1 cellular context compared by ENCODE assay signal in the genomic region with DNA sequence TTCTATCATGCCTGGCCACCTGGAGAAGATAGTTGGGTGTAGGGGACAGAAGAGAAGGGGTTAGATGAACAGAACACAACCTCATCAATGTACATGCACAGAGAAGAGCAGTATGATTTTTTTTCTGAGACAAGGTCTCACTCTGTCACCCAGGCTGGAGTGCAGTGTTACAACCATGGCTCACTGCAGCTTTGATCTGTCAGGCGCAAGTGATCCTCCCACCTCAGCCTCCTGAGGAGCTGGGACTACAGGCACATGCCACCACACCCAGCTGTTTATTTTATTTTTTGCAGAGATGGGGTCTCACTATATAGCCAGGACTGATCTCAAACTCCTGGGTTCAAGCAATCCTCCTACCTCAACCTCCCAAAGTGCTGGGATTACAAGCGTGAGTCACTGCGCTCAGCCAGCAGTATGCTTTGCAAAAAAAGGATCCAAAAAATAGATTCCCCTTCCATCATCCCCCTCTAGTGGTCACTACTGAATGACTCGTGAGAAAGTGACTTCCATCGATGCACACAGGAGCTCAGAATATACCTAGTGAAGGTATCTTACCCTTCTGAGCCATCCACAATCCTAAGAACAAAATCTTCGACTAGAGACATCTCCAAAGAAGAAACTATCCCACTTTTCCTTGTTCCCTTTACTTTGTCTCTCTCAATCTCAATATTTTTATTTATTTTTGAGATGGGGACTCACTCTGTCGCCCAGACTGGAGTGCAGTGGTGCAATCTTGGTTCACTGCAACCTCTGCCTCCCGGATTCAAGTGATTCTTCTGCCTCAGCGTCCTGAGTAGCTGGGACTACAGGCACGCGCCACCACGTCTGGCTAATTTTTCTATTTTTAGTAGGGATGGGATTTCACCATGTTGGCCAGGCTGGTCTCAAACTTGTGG.
A peak's percentile ranks its signal among the peaks of the same experiment; 100 is the strongest.
TF ChIP-seq lines count a peak whose summit lies in the region.

No MANE protein-coding gene starts in this region.

TF ChIP-seq in HepG2, 621 proteins besides CTCF, POLR2A, EP300 and RAD21:
- TF ChIP-seq ATAD3A (CRISPR knock-in tag; IDR thresholded peaks at IDR 0.05) (no peak), ZNF879 (CRISPR knock-in tag; IDR thresholded peaks at IDR 0.05) (no peak), SCMH1 (CRISPR knock-in tag; IDR thresholded peaks at IDR 0.05; ENCODE audit: borderline replicate concordance) (no peak), ZNF543 (CRISPR knock-in tag; IDR thresholded peaks at IDR 0.05) (no peak), ZNF441 (CRISPR knock-in tag; IDR thresholded peaks at IDR 0.05; ENCODE audit: borderline replicate concordance) (no peak), ZNF557 (CRISPR knock-in tag; IDR thresholded peaks at IDR 0.05) (no peak), JUNB (CRISPR knock-in tag; IDR thresholded peaks at IDR 0.05; ENCODE audit: borderline replicate concordance) (no peak), NCOR1 (IDR thresholded peaks at IDR 0.05; ENCODE audit: borderline replicate concordance, low read length) (no peak), ZMAT3 (CRISPR knock-in tag; conservative IDR thresholded peaks at IDR 0.05) (no peak), STAG1 (CRISPR knock-in tag; IDR thresholded peaks at IDR 0.05) (peak; percentile 70), ZNF33A (CRISPR knock-in tag; IDR thresholded peaks at IDR 0.05; ENCODE audit: borderline replicate concordance) (no peak), ZNF776 (CRISPR knock-in tag; IDR thresholded peaks at IDR 0.05) (no peak), IKZF1 (IDR thresholded peaks at IDR 0.05) (no peak), FIP1L1 (IDR thresholded peaks at IDR 0.05; ENCODE audit: borderline replicate concordance, insufficient read depth, low read depth, low read length) (no peak), SMC3 (IDR thresholded peaks at IDR 0.05; ENCODE audit: low read length) (peak; percentile 47; the same call in 1 of the 2 replicates), ZNF572 (CRISPR knock-in tag; IDR thresholded peaks at IDR 0.05) (no peak), TGIF2 (CRISPR knock-in tag; IDR thresholded peaks at IDR 0.05) (no peak), MXD4 (CRISPR knock-in tag; IDR thresholded peaks at IDR 0.05) (no peak), BRCA1 (CRISPR knock-in tag; IDR thresholded peaks at IDR 0.05) (no peak), FOSL2 (CRISPR knock-in tag; IDR thresholded peaks at IDR 0.05) (peak; percentile 47; the same call in 1 of the 2 replicates), GATAD2A (CRISPR knock-in tag; IDR thresholded peaks at IDR 0.05) (no peak), SMAD9 (CRISPR knock-in tag; IDR thresholded peaks at IDR 0.05) (no peak), ZNF678 (CRISPR knock-in tag; IDR thresholded peaks at IDR 0.05) (no peak), PHF20 (CRISPR knock-in tag; IDR thresholded peaks at IDR 0.05) (no peak), KMT2B (CRISPR knock-in tag; IDR thresholded peaks at IDR 0.05) (no peak), FOXK2 (IDR thresholded peaks at IDR 0.05) (no peak), ZNF670 (CRISPR knock-in tag; IDR thresholded peaks at IDR 0.05; ENCODE audit: borderline replicate concordance) (no peak), NR2F2 (IDR thresholded peaks at IDR 0.05; ENCODE audit: borderline replicate concordance, low read depth) (no peak), ZNF556 (CRISPR knock-in tag; IDR thresholded peaks at IDR 0.05; ENCODE audit: borderline replicate concordance) (no peak)
- TF ChIP-seq, protein P1, sequence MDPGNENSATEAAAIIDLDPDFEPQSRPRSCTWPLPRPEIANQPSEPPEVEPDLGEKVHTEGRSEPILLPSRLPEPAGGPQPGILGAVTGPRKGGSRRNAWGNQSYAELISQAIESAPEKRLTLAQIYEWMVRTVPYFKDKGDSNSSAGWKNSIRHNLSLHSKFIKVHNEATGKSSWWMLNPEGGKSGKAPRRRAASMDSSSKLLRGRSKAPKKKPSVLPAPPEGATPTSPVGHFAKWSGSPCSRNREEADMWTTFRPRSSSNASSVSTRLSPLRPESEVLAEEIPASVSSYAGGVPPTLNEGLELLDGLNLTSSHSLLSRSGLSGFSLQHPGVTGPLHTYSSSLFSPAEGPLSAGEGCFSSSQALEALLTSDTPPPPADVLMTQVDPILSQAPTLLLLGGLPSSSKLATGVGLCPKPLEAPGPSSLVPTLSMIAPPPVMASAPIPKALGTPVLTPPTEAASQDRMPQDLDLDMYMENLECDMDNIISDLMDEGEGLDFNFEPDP (CRISPR knock-in tag; conservative IDR thresholded peaks at IDR 0.05), result 0 out of 2 replicates have a peak, but pooled peaks have one; percentile 49
- TF ChIP-seq, protein P2, sequence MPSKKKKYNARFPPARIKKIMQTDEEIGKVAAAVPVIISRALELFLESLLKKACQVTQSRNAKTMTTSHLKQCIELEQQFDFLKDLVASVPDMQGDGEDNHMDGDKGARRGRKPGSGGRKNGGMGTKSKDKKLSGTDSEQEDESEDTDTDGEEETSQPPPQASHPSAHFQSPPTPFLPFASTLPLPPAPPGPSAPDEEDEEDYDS (CRISPR knock-in tag; IDR thresholded peaks at IDR 0.05), result no peak
- TF ChIP-seq, protein P3, sequence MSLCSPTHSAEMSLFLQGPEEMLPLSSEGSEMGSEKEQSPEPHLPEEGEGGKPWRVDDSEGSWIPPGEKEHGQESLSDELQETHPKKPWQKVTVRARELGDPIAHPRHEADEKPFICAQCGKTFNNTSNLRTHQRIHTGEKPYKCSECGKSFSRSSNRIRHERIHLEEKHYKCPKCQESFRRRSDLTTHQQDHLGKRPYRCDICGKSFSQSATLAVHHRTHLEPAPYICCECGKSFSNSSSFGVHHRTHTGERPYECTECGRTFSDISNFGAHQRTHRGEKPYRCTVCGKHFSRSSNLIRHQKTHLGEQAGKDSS (CRISPR knock-in tag; IDR thresholded peaks at IDR 0.05; ENCODE audit: borderline replicate concordance, low read depth), result no peak
- TF ChIP-seq, protein P4, sequence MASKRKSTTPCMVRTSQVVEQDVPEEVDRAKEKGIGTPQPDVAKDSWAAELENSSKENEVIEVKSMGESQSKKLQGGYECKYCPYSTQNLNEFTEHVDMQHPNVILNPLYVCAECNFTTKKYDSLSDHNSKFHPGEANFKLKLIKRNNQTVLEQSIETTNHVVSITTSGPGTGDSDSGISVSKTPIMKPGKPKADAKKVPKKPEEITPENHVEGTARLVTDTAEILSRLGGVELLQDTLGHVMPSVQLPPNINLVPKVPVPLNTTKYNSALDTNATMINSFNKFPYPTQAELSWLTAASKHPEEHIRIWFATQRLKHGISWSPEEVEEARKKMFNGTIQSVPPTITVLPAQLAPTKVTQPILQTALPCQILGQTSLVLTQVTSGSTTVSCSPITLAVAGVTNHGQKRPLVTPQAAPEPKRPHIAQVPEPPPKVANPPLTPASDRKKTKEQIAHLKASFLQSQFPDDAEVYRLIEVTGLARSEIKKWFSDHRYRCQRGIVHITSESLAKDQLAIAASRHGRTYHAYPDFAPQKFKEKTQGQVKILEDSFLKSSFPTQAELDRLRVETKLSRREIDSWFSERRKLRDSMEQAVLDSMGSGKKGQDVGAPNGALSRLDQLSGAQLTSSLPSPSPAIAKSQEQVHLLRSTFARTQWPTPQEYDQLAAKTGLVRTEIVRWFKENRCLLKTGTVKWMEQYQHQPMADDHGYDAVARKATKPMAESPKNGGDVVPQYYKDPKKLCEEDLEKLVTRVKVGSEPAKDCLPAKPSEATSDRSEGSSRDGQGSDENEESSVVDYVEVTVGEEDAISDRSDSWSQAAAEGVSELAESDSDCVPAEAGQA (IDR thresholded peaks at IDR 0.05; ENCODE audit: low read depth), result no peak
- TF ChIP-seq, protein P4 (CRISPR knock-in tag; IDR thresholded peaks at IDR 0.05; ENCODE audit: borderline replicate concordance), result no peak
